ENCODE assay signal across 19 cellular contexts in the genomic region with DNA sequence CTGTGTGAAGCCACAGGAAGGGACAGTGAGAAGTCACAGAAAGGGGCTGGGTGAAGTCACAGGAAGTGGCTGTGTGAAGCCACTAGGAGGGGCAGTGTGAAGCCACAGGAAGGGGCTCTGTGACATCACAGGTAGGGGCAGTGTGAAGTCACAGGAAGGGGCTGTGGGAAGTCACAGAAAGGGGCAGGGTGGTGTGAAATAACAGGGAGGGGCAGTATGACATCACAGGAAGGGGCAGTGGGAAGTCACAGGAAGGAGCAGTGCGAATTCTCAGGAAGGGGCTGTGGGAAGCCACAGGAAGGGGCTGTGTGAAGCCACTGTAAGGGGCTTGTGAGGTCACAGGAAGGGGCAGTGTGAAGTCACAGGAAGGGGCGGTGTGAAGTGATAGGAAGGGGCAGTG. TPM values are rescaled to one million over a fixed set of nuclear protein-coding genes. Genes with fewer than 3 reads are reported as not detected.
"Had no signal": no experiment of that assay in that cellular context is flagged by ENCODE, and none has a peak within 500 bp of the region (broad histone marks: within the 10 kb centered on the region; RNA-seq: fewer than 3 reads in every experiment).

No MANE protein-coding gene starts in this region.

- H3K27ac ChIP-seq: pancreas, psoas muscle, VCaP had no signal

- FAIRE-seq: endometrium, kidney, pancreas had no signal

- H3K27me3 ChIP-seq: heart left ventricle, pancreas, upper lobe of left lung had no signal

- H3K4me1 Mint-ChIP-seq: activated CD4-positive, alpha-beta T cell treated with anti-CD3 and anti-CD28 coated beads, Interleukin-2, amount 10 ng/mL, durations not matched to agents 24 days and 14 days; activated naive CD8-positive, alpha-beta T cell treated with anti-CD3 and anti-CD28 coated beads, Interleukin-2, amount 10 ng/mL, durations not matched to agents 7 days and 5 days; naive B cell had no signal

- H3K4me3 ChIP-seq: heart left ventricle, lung, pancreas, psoas muscle, upper lobe of left lung had no signal

- DNase-seq: activated CD4-positive, alpha-beta T cell treated with anti-CD3 and anti-CD28 coated beads, Interleukin-2, amount 10 ng/mL, durations not matched to agents 24 days and 14 days; activated naive CD4-positive, alpha-beta T cell treated with Interleukin-2 at 50 U/mL for 16 hours; activated naive CD8-positive, alpha-beta T cell treated with anti-CD3 and anti-CD28 coated beads, Interleukin-2, amount 10 ng/mL, durations not matched to agents 7 days and 5 days; activated T-cell treated with anti-CD3 and anti-CD28 coated beads, Interleukin-2, amount 50 U/mL, for 48 hours; amniotic stem cell; cortex of kidney; heart left ventricle; kidney; naive B cell; pancreas; psoas muscle; right cardiac atrium; stimulated activated CD4-positive, alpha-beta T cell treated with anti-CD3 and anti-CD28 coated beads, Interleukin-12 subunit alpha, Interleukin-12 subunit beta, amount 100 ng/mL, for 4 hours; stimulated activated CD4-positive, alpha-beta T cell treated with anti-CD3 and anti-CD28 coated beads, Interleukin-4, amount 100 ng/mL, for 4 hours; stimulated activated naive CD8-positive, alpha-beta T cell treated with anti-CD3 and anti-CD28 coated beads, Interleukin-15, Interleukin-2, amounts not matched to agents 100 U/mL and 50 U/mL, for 24 hours; upper lobe of left lung had no signal

- H3K4me1 ChIP-seq: heart left ventricle, pancreas, psoas muscle, upper lobe of left lung had no signal

- H3K36me3 ChIP-seq: heart left ventricle, pancreas, upper lobe of left lung had no signal

- ATAC-seq: heart left ventricle; pancreas; psoas muscle; right cardiac atrium; stimulated activated naive CD8-positive, alpha-beta T cell treated with anti-CD3 and anti-CD28 coated beads, Interleukin-15, Interleukin-2, amounts not matched to agents 100 U/mL and 50 U/mL, for 24 hours had no signal

- H3K36me3 Mint-ChIP-seq: activated naive CD8-positive, alpha-beta T cell treated with anti-CD3 and anti-CD28 coated beads, Interleukin-2, amount 10 ng/mL, durations not matched to agents 7 days and 5 days; naive B cell had no signal

- H3K27ac Mint-ChIP-seq: activated CD4-positive, alpha-beta T cell treated with anti-CD3 and anti-CD28 coated beads, Interleukin-2, amount 10 ng/mL, durations not matched to agents 24 days and 14 days; activated naive CD8-positive, alpha-beta T cell treated with anti-CD3 and anti-CD28 coated beads, Interleukin-2, amount 10 ng/mL, durations not matched to agents 7 days and 5 days; naive B cell had no signal

- H3K9me3 Mint-ChIP-seq: activated CD4-positive, alpha-beta T cell treated with anti-CD3 and anti-CD28 coated beads, Interleukin-2, amount 10 ng/mL, durations not matched to agents 24 days and 14 days had no signal

- H3K4me3 Mint-ChIP-seq: activated CD4-positive, alpha-beta T cell treated with anti-CD3 and anti-CD28 coated beads, Interleukin-2, amount 10 ng/mL, durations not matched to agents 24 days and 14 days; activated naive CD8-positive, alpha-beta T cell treated with anti-CD3 and anti-CD28 coated beads, Interleukin-2, amount 10 ng/mL, durations not matched to agents 7 days and 5 days; naive B cell had no signal

- H3K9me3 ChIP-seq: pancreas, psoas muscle had no signal

- H3K27me3 Mint-ChIP-seq: activated CD4-positive, alpha-beta T cell treated with anti-CD3 and anti-CD28 coated beads, Interleukin-2, amount 10 ng/mL, durations not matched to agents 24 days and 14 days; activated naive CD8-positive, alpha-beta T cell treated with anti-CD3 and anti-CD28 coated beads, Interleukin-2, amount 10 ng/mL, durations not matched to agents 7 days and 5 days; naive B cell had no signal

RNA-seq across cellular contexts. Expression of a gene that starts 35.9 kb away (rescaled TPM):
- total RNA-seq: activated CD4-positive, alpha-beta T cell treated with anti-CD3 and anti-CD28 coated beads, Interleukin-2, amount 10 ng/mL, durations not matched to agents 24 days and 14 days; activated naive CD8-positive, alpha-beta T cell treated with anti-CD3 and anti-CD28 coated beads, Interleukin-2, amount 10 ng/mL, durations not matched to agents 7 days and 5 days had no signal
